1 cellular context compared by ENCODE assay signal in genomic region chr6:11366183-11366933, GRCh38.
TF ChIP-seq lines count a peak whose summit lies in the region.

No MANE protein-coding gene starts in this region.

TF ChIP-seq in HepG2, 621 proteins besides CTCF, POLR2A, EP300 and RAD21 (continued from another document and continues in another):
- TF ChIP-seq PATZ1 (CRISPR knock-in tag; IDR thresholded peaks at IDR 0.05) (no peak), ZNF160 (CRISPR knock-in tag; IDR thresholded peaks at IDR 0.05) (no peak), CREM (IDR thresholded peaks at IDR 0.05) (peak; percentile 16; the same call in 1 of the 2 replicates), CREM (CRISPR knock-in tag; IDR thresholded peaks at IDR 0.05) (no peak), ZFP82 (CRISPR knock-in tag; IDR thresholded peaks at IDR 0.05; ENCODE audit: borderline replicate concordance) (0 out of 2 replicates have a peak, but pooled peaks have one; percentile 35), ZNF564 (CRISPR knock-in tag; IDR thresholded peaks at IDR 0.05) (no peak), ZNF607 (CRISPR knock-in tag; IDR thresholded peaks at IDR 0.05; ENCODE audit: borderline replicate concordance) (no peak), ZZZ3 (CRISPR knock-in tag; IDR thresholded peaks at IDR 0.05; ENCODE audit: borderline replicate concordance) (no peak), CC2D1A (CRISPR knock-in tag; IDR thresholded peaks at IDR 0.05) (no peak), ZKSCAN1 (IDR thresholded peaks at IDR 0.05; ENCODE audit: low read length) (no peak), ARID5B (CRISPR knock-in tag; IDR thresholded peaks at IDR 0.05) (no peak), ATAD3A (CRISPR knock-in tag; IDR thresholded peaks at IDR 0.05) (no peak), NR2F2 (IDR thresholded peaks at IDR 0.05; ENCODE audit: borderline replicate concordance, low read depth) (no peak), SATB2 (CRISPR knock-in tag; IDR thresholded peaks at IDR 0.05) (no peak), ZFP37 (CRISPR knock-in tag; IDR thresholded peaks at IDR 0.05; ENCODE audit: borderline replicate concordance) (no peak), ZNF598 (CRISPR knock-in tag; IDR thresholded peaks at IDR 0.05; ENCODE audit: borderline replicate concordance) (0 out of 2 replicates have a peak, but pooled peaks have one; percentile 12), SNAI1 (CRISPR knock-in tag; IDR thresholded peaks at IDR 0.05; ENCODE audit: borderline replicate concordance) (no peak), ZSCAN30 (CRISPR knock-in tag; IDR thresholded peaks at IDR 0.05) (no peak), ZNF773 (CRISPR knock-in tag; IDR thresholded peaks at IDR 0.05; ENCODE audit: borderline replicate concordance) (no peak), ARNT (IDR thresholded peaks at IDR 0.05) (no peak), ZNF484 (CRISPR knock-in tag; IDR thresholded peaks at IDR 0.05; ENCODE audit: borderline replicate concordance, low read depth) (no peak), MED13 (CRISPR knock-in tag; IDR thresholded peaks at IDR 0.05) (no peak), ATF2 (CRISPR knock-in tag; IDR thresholded peaks at IDR 0.05) (no peak), CEBPB (IDR thresholded peaks at IDR 0.05; ENCODE audit: borderline replicate concordance, low read depth, low read length) (peak; percentile 87), IKZF4 (CRISPR knock-in tag; IDR thresholded peaks at IDR 0.05; ENCODE audit: borderline replicate concordance, low read depth, not compliant biosample characterization) (no peak), FOXP1 (IDR thresholded peaks at IDR 0.05) (0 out of 2 replicates have a peak, but pooled peaks have one; percentile 12), FOXP1 (CRISPR knock-in tag; IDR thresholded peaks at IDR 0.05) (no peak), ZNF264 (CRISPR knock-in tag; IDR thresholded peaks at IDR 0.05) (no peak), ZSCAN20 (CRISPR knock-in tag; IDR thresholded peaks at IDR 0.05; ENCODE audit: borderline replicate concordance) (no peak), HOXD1 (CRISPR knock-in tag; IDR thresholded peaks at IDR 0.05) (no peak), ZNF3 (CRISPR knock-in tag; IDR thresholded peaks at IDR 0.05) (peak; percentile 33; the same call in 1 of the 2 replicates), ZNF605 (CRISPR knock-in tag; IDR thresholded peaks at IDR 0.05) (no peak), ZFP90 (CRISPR knock-in tag; IDR thresholded peaks at IDR 0.05; ENCODE audit: borderline replicate concordance) (no peak), THAP11 (CRISPR knock-in tag; IDR thresholded peaks at IDR 0.05) (0 out of 2 replicates have a peak, but pooled peaks have one; percentile 17), HES4 (CRISPR knock-in tag; IDR thresholded peaks at IDR 0.05; ENCODE audit: borderline replicate concordance) (no peak), CAMTA2 (CRISPR knock-in tag; IDR thresholded peaks at IDR 0.05; ENCODE audit: borderline replicate concordance) (no peak), MTA1 (CRISPR knock-in tag; IDR thresholded peaks at IDR 0.05; ENCODE audit: borderline replicate concordance) (no peak), ZNF180 (CRISPR knock-in tag; IDR thresholded peaks at IDR 0.05; ENCODE audit: borderline replicate concordance, low read depth) (no peak), ZFP41 (CRISPR knock-in tag; IDR thresholded peaks at IDR 0.05; ENCODE audit: borderline replicate concordance) (no peak), RERE (CRISPR knock-in tag; IDR thresholded peaks at IDR 0.05; ENCODE audit: low read depth) (no peak), RBFOX2 (IDR thresholded peaks at IDR 0.05; ENCODE audit: low read depth, low read length) (no peak), ZNF10 (CRISPR knock-in tag; IDR thresholded peaks at IDR 0.05; ENCODE audit: borderline replicate concordance, low read depth) (no peak), NFAT5 (CRISPR knock-in tag; IDR thresholded peaks at IDR 0.05) (no peak), ZNF878 (CRISPR knock-in tag; IDR thresholded peaks at IDR 0.05) (no peak), HNRNPH1 (optimal IDR thresholded peaks at IDR 0.05; ENCODE audit: low read depth, low read length) (no peak), GZF1 (CRISPR knock-in tag; IDR thresholded peaks at IDR 0.05) (no peak), IRF9 (CRISPR knock-in tag; IDR thresholded peaks at IDR 0.05; ENCODE audit: borderline replicate concordance) (no peak), ELF4 (CRISPR knock-in tag; IDR thresholded peaks at IDR 0.05; ENCODE audit: borderline replicate concordance) (no peak)
